ENCODE assay signal across 29 cellular contexts in the genomic region with DNA sequence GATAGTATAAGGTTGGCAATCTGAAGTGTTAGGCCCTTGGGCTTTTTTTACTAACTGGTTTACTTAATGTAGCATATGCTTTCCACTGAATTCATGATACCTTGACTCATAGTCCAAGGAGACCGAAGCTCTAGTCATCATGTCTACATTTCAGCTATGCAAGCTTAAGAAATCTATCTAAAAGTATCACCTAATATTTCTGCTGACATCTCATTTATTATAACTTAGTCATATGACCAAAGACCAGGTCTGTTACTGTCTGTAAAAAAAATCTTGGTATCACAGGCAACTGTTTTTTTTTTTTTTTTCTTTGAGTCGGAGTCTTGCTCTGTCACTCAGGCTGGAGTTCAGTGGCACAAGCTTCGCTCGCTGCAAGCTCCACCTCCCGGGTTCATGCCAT.
"Had no signal": no experiment of that assay in that cellular context is flagged by ENCODE, and none has a peak within 500 bp of the region (broad histone marks: within the 10 kb centered on the region; RNA-seq: fewer than 3 reads in every experiment).

No MANE protein-coding gene starts in this region.

- H3K27ac Mint-ChIP-seq: naive thymus-derived CD8-positive, alpha-beta T cell; nephron; stimulated activated memory B cell treated with anti-CD40 and anti-IgM and Interleukin-4, amounts not matched to agents 10 μg/mL and 1 μg/mL and 100 μg/mL, for 72 hours; stimulated activated naive CD8-positive, alpha-beta T cell treated with anti-CD3 and anti-CD28 coated beads, Interleukin-15, amount 100 ng/mL, for 72 hours; type B pancreatic cell had no signal

- H3K27me3 Mint-ChIP-seq: naive thymus-derived CD8-positive, alpha-beta T cell; stimulated activated memory B cell treated with anti-CD40 and anti-IgM and Interleukin-4, amounts not matched to agents 10 μg/mL and 1 μg/mL and 100 μg/mL, for 72 hours; stimulated activated naive CD8-positive, alpha-beta T cell treated with anti-CD3 and anti-CD28 coated beads, Interleukin-15, amount 100 ng/mL, for 72 hours; type B pancreatic cell had no signal

- ATAC-seq: left cardiac atrium; left lung; lower lobe of right lung; naive thymus-derived CD8-positive, alpha-beta T cell; pancreas; right cardiac atrium; stimulated activated memory B cell treated with anti-CD40 and anti-IgM and Interleukin-4, amounts not matched to agents 10 μg/mL and 1 μg/mL and 100 μg/mL, for 72 hours; stimulated activated naive CD8-positive, alpha-beta T cell treated with anti-CD3 and anti-CD28 coated beads, Interleukin-15, amount 100 ng/mL, for 72 hours had no signal

- H3K79me2 ChIP-seq: hepatocyte had no signal

- H3K27me3 ChIP-seq: hepatocyte, left lung, pancreas, tibial nerve, uterus had no signal

- H3K9me3 Mint-ChIP-seq: nephron; neural crest cell; stimulated activated memory B cell treated with anti-CD40 and anti-IgM and Interleukin-4, amounts not matched to agents 10 μg/mL and 1 μg/mL and 100 μg/mL, for 72 hours; stimulated activated naive CD8-positive, alpha-beta T cell treated with anti-CD3 and anti-CD28 coated beads, Interleukin-15, amount 100 ng/mL, for 72 hours; type B pancreatic cell had no signal

- H3K9me3 ChIP-seq: left lung, lower lobe of right lung, pancreas, prostate gland, tibial nerve, uterus had no signal

- H3K4me1 ChIP-seq: left lung, lower lobe of right lung, pancreas, prostate gland, tibial nerve, uterus had no signal

- H3K36me3 Mint-ChIP-seq: naive thymus-derived CD8-positive, alpha-beta T cell; stimulated activated memory B cell treated with anti-CD40 and anti-IgM and Interleukin-4, amounts not matched to agents 10 μg/mL and 1 μg/mL and 100 μg/mL, for 72 hours; type B pancreatic cell had no signal

- H3K36me3 ChIP-seq: left lung, lower lobe of right lung, pancreas, prostate gland, tibial nerve, uterus had no signal

- H3K4me2 ChIP-seq: hepatocyte, smooth muscle cell had no signal

- FAIRE-seq: keratinocyte, pancreas had no signal

- H3K4me3 ChIP-seq: hepatocyte, left lung, lower lobe of right lung, pancreas, prostate gland, smooth muscle cell, tibial nerve, uterus had no signal

- H3K4me3 Mint-ChIP-seq: naive thymus-derived CD8-positive, alpha-beta T cell; nephron; neural crest cell; stimulated activated memory B cell treated with anti-CD40 and anti-IgM and Interleukin-4, amounts not matched to agents 10 μg/mL and 1 μg/mL and 100 μg/mL, for 72 hours; stimulated activated naive CD8-positive, alpha-beta T cell treated with anti-CD3 and anti-CD28 coated beads, Interleukin-15, amount 100 ng/mL, for 72 hours; type B pancreatic cell had no signal

- H3K27ac ChIP-seq: hepatocyte, left lung, lower lobe of right lung, pancreas, prostate gland, tibial nerve, uterus had no signal

- H2AFZ ChIP-seq: hepatocyte had no signal

- DNase-seq: kidney glomerular epithelial cell; left cardiac atrium; left lung; lower lobe of right lung; mammary epithelial cell; mesenchymal stem cell; naive thymus-derived CD8-positive, alpha-beta T cell; nucleus accumbens; pancreas; posterior cingulate gyrus; retina; right cardiac atrium; stimulated activated CD4-positive, alpha-beta T cell treated with anti-CD3 and anti-CD28 coated beads, Interleukin-1b, Interleukin-23, amount 100 ng/mL, for 48 hours; stimulated activated CD4-positive, alpha-beta T cell treated with anti-CD3 and anti-CD28 coated beads, Interleukin-2, amount 100 ng/mL, for 48 hours; stimulated activated CD4-positive, alpha-beta T cell treated with anti-CD3 and anti-CD28 coated beads, Interleukin-4, amount 100 ng/mL, for 4 hours; stimulated activated CD8-positive, alpha-beta memory T cell treated with anti-CD3 and anti-CD28 coated beads, Interleukin-4, amount 100 ng/mL, for 48 hours; stimulated activated naive CD4-positive, alpha-beta T cell treated with Interleukin-2 at 50 U/mL for 16 hours; stimulated activated naive CD8-positive, alpha-beta T cell treated with anti-CD3 and anti-CD28 coated beads, Interleukin-15, amount 100 ng/mL, for 72 hours; substantia nigra; uterus had no signal

- H3K4me1 Mint-ChIP-seq: naive thymus-derived CD8-positive, alpha-beta T cell; nephron; neural crest cell; stimulated activated memory B cell treated with anti-CD40 and anti-IgM and Interleukin-4, amounts not matched to agents 10 μg/mL and 1 μg/mL and 100 μg/mL, for 72 hours; stimulated activated naive CD8-positive, alpha-beta T cell treated with anti-CD3 and anti-CD28 coated beads, Interleukin-15, amount 100 ng/mL, for 72 hours had no signal
